ENCODE assay signal across 14 cellular contexts in the genomic region with DNA sequence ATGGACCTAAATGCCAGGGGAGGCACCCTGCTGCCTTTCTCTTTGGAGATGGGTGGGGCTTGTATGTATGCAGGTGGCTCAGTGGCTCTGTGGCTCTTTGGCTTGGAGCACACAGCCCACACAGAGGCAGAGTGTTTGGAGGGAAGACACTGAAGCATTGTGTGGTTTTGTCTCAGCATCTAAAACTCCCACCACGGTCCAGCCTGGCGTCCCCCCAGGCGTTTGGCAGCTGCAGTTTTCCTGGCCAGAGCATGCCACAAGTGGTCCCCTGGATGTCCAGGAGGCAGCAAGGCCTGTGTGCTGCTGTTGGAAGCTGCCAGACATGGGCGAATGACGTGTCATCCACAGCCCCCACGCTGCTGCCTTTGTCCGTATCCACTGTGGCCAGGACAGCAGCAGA. TPM values are rescaled to one million over a fixed set of nuclear protein-coding genes. Genes with fewer than 3 reads are reported as not detected.
A peak's percentile ranks its signal among the peaks of the same experiment; 100 is the strongest.
DNase-seq lines count a peak whose midpoint lies in the region; ATAC-seq lines count a peak whose summit lies in the region.
"Had no signal": no experiment of that assay in that cellular context is flagged by ENCODE, and none has a peak within 500 bp of the region (broad histone marks: within the 10 kb centered on the region; RNA-seq: fewer than 3 reads in every experiment).

No MANE protein-coding gene starts in this region.

- peak; percentile 86 for DNase-seq in Ammon's horn (ENCODE audit: low spot score)
- peak in 48 of 58 donors; percentile 9 to 93 (median 60) for DNase-seq in anterior cingulate cortex (lab: John Stamatoyannopoulos, UW)
- peak; percentile 80 to 84 for DNase-seq in hippocampal formation (lab: John Stamatoyannopoulos, UW)
- peak; percentile 92 for DNase-seq in pons (ENCODE audit: low spot score)
- no peak for DNase-seq in GM19240 (ENCODE audit: insufficient read length, low spot score)
- no peak for DNase-seq in H4 (ENCODE audit: low spot score)
- DNase-seq: 8988T, Caco-2, MV-4-11, NCI-H1417 treated with DMSO at 0.1 percent for 48 hours, NCI-H2029 treated with DMSO at 0.1 percent for 48 hours, NCI-H510A treated with DMSO at 0.1 percent for 48 hours had no signal

- ATAC-seq in GM19351 (IDR thresholded peaks at IDR 0.05; ENCODE audit: unreplicated experiment) (no peak), HG02840 (IDR thresholded peaks at IDR 0.05; ENCODE audit: low FRiP score, unreplicated experiment) (no peak)

RNA-seq across cellular contexts. Expression of gene PSAPL1, which starts 32.2 kb away (rescaled TPM):
- total RNA-seq in H4 (2014; rRNA removed; shearing (Covaris generic)) = not detected in 2 replicates

Comparison
In these comparisons a context has a peak if more than half of its experiments do, and no peak if none do; other contexts are left out.
1. DNase-seq: peak in Ammon's horn (single experiment), anterior cingulate cortex (48 of 58), hippocampal formation (2 of 2) and pons (single experiment); none in GM19240 (single experiment) and H4 (single experiment).